Comparison of ENCODE assay signal across 21 cellular contexts in genomic region chr21:32338209-32338921, GRCh38. TPM values are rescaled to one million over a fixed set of nuclear protein-coding genes. Genes with fewer than 3 reads are reported as not detected.
DNase-seq lines count a peak whose midpoint lies in the region; FAIRE-seq and TF ChIP-seq lines count a peak whose summit lies in the region.
"Had no signal": no experiment of that assay in that cellular context is flagged by ENCODE, and none has a peak within 500 bp of the region (broad histone marks: within the 10 kb centered on the region; RNA-seq: fewer than 3 reads in every experiment).

No MANE protein-coding gene starts in this region.

- no peaks in the 10 kb centered on the region for H3K27me3 ChIP-seq in tibial nerve
- H3K27me3 ChIP-seq: BLaER1 treated with 17β-estradiol and CSF1 and Interleukin-3, amounts not matched to agents 10 nM and 100 nM had no signal

- no peak for FAIRE-seq in HTR-8/SVneo (lab: Jason Lieb, UNC)
- FAIRE-seq in frontal cortex (lab: Jason Lieb, UNC): no peak

- H3K9me3 ChIP-seq in tibial nerve: peaks cover 0 to under 1% (median 0%) of the 10 kb centered on the region in 4 donors
- H3K9me3 ChIP-seq: BLaER1 treated with 17β-estradiol and CSF1 and Interleukin-3, amounts not matched to agents 10 nM and 100 nM had no signal

- H3K27ac Mint-ChIP-seq in endothelial cell (ENCODE audit: unreplicated experiment) (peak overlapping the region; percentile 2), nephron (peak overlapping the region; percentile 5 to 40 (median 22))

- TF ChIP-seq CTCF in endothelial cell (IDR thresholded peaks at IDR 0.05; ENCODE audit: unreplicated experiment) (no peak), nephron (IDR thresholded peaks at IDR 0.05; ENCODE audit: unreplicated experiment in 3 of 3) (no peak), tibial nerve (IDR thresholded peaks at IDR 0.05) (no peak)

- H3K27ac ChIP-seq in tibial nerve: peak overlapping the region in 3 of 4 donors; percentile 63 to 92 (median 92)
- H3K27ac ChIP-seq: BLaER1 treated with 17β-estradiol and CSF1 and Interleukin-3, amounts not matched to agents 10 nM and 100 nM had no signal

- no peak overlapping the region for H3K4me3 ChIP-seq in tibial nerve
- H3K4me3 ChIP-seq: BLaER1 treated with 17β-estradiol and CSF1 and Interleukin-3, amounts not matched to agents 10 nM and 100 nM had no signal

- peaks cover 0 to 42% (median 10%) of the 10 kb centered on the region in 4 donors for H3K4me1 ChIP-seq in tibial nerve
- H3K4me1 ChIP-seq: BLaER1 treated with 17β-estradiol and CSF1 and Interleukin-3, amounts not matched to agents 10 nM and 100 nM had no signal

- H3K27me3 Mint-ChIP-seq in endothelial cell (ENCODE audit: unreplicated experiment) (peaks cover 5% of the 10 kb centered on the region), nephron (ENCODE audit: low read depth) (no peaks in the 10 kb centered on the region)
- H3K27me3 Mint-ChIP-seq: CD4-positive, alpha-beta memory T cell had no signal

- peaks cover 5% of the 10 kb centered on the region for H3K4me1 Mint-ChIP-seq in endothelial cell (ENCODE audit: unreplicated experiment)
- H3K4me1 Mint-ChIP-seq in nephron: peaks cover 41% of the 10 kb centered on the region

- peak; percentile 49 for DNase-seq in activated effector memory CD4-positive, alpha-beta T cell treated with anti-CD3 and anti-CD28 coated beads, Interleukin-2, amount 50 U/mL, for 16 hours
- no peak for DNase-seq in activated effector memory CD4-positive, alpha-beta T cell treated with Interleukin-2 at 50 U/mL for 16 hours
- DNase-seq in endothelial cell (ENCODE audit: low spot score): no peak
- no peak for DNase-seq in tibial nerve (ENCODE audit: low spot score in 2 of 2)
- no peak for DNase-seq in HTR-8/SVneo (ENCODE audit: insufficient read length, low spot score)
- DNase-seq in frontal cortex (ENCODE audit: low spot score in 2 of 2): no peak
- DNase-seq in KG1 (lab: John Stamatoyannopoulos, UW): no peak
- DNase-seq: 8988T; CD4-positive, alpha-beta memory T cell; DND-41; Kasumi-1; NCI-H1417; NCI-H187; NCI-H446; NCI-H526; OCI-M1; Right ventricle myocardium superior had no signal

- TF ChIP-seq EP300 in tibial nerve (IDR thresholded peaks at IDR 0.05): no peak

- no peak for TF ChIP-seq POLR2A in tibial nerve (IDR thresholded peaks at IDR 0.05)

- H3K36me3 Mint-ChIP-seq in endothelial cell (ENCODE audit: low read depth, unreplicated experiment) (peaks cover 49% of the 10 kb centered on the region), nephron (ENCODE audit: low read depth) (peaks cover 74% of the 10 kb centered on the region)

- peaks cover 0 to 99% (median 3%) of the 10 kb centered on the region in 3 donors for H3K36me3 ChIP-seq in tibial nerve

- H3K9me3 Mint-ChIP-seq in endothelial cell (ENCODE audit: unreplicated experiment) (no peaks in the 10 kb centered on the region), nephron (peaks cover 2% of the 10 kb centered on the region)

- H3K4me3 Mint-ChIP-seq in endothelial cell (ENCODE audit: unreplicated experiment) (peak overlapping the region; percentile 17), nephron (no peak overlapping the region)
- H3K4me3 Mint-ChIP-seq: CD4-positive, alpha-beta memory T cell had no signal

- 91 to 92% methylated on average over 23 of the region's 23 CpGs for WGBS in tibial nerve, 2 donors

RNA-seq across cellular contexts. Expression of gene MRAP, which starts 39.7 kb away (rescaled TPM):
- total RNA-seq in endothelial cell (ENCODE audit: unreplicated experiment) (not detected), tibial nerve (10 to 100 TPM in 1 of 4 donors, 1 to 10 TPM in 3; 1.6 to 14.4 (median 4.8) TPM), frontal cortex (not detected)
- total RNA-seq: CD4-positive, alpha-beta memory T cell; H4; MCF 10A had no signal

RNA-seq across cellular contexts. Expression of gene URB1, which starts 54.4 kb away (rescaled TPM):
- total RNA-seq in endothelial cell (ENCODE audit: unreplicated experiment): 10.6 TPM
- 10 to 100 TPM; 18.6 to 29.4 (median 22.2) TPM for total RNA-seq in tibial nerve
- total RNA-seq in frontal cortex: 14.3 TPM

RNA-seq across cellular contexts. Expression of gene MIS18A, which starts 59.5 kb away (rescaled TPM):
- total RNA-seq in endothelial cell (ENCODE audit: unreplicated experiment): 17.2 TPM
- total RNA-seq in tibial nerve: 1 to 10 TPM; 4.0 to 9.3 (median 7.1) TPM
- total RNA-seq in frontal cortex: 6.9 TPM
